17 cellular contexts compared by ENCODE assay signal in genomic region chr20:32077192-32077591, GRCh38.
"Had no signal": no experiment of that assay in that cellular context is flagged by ENCODE, and none has a peak within 500 bp of the region (broad histone marks: within the 10 kb centered on the region; RNA-seq: fewer than 3 reads in every experiment).

No MANE protein-coding gene starts in this region.

- DNase-seq: activated CD4-positive, alpha-beta memory T cell treated with anti-CD3 and anti-CD28 coated beads for 36 hours; activated T-cell treated with anti-CD3 and anti-CD28 coated beads, Interleukin-2, amount 50 U/mL, for 24 hours; adrenal gland; erythroblast; left ventricle myocardium superior; mesendoderm; stimulated activated CD4-positive, alpha-beta T cell treated with anti-CD3 and anti-CD28 coated beads, Interleukin-15, amount 100 ng/mL, for 24 hours; stimulated activated CD4-positive, alpha-beta T cell treated with anti-CD3 and anti-CD28 coated beads, Interleukin-4, amount 100 ng/mL, for 24 hours; stimulated activated naive CD4-positive, alpha-beta T cell treated with Interleukin-2 at 50 U/mL for 16 hours; SW 1271; transverse colon; WERI-Rb-1 had no signal

- H3K4me1 ChIP-seq: adrenal gland, gastroesophageal sphincter, right atrium auricular region, transverse colon had no signal

- H3K9me3 ChIP-seq: adrenal gland, gastroesophageal sphincter, right atrium auricular region, transverse colon had no signal

- H3K4me3 ChIP-seq: adrenal gland, cardiac muscle cell, gastroesophageal sphincter, right atrium auricular region, skin epidermis, transverse colon had no signal

- ATAC-seq: gastroesophageal sphincter; left ventricle myocardium superior; natural killer cell treated with Interleukin-12 subunit alpha and Interleukin-12 subunit beta and Interleukin-15 and Interleukin-18, amount 100 ng/mL, for 72 hours had no signal

- H3K27ac ChIP-seq: adrenal gland, cardiac muscle cell, gastroesophageal sphincter, right atrium auricular region, skin epidermis, transverse colon, WERI-Rb-1 had no signal

- H3K36me3 ChIP-seq: adrenal gland, cardiac muscle cell, gastroesophageal sphincter, right atrium auricular region, transverse colon, WERI-Rb-1 had no signal

- H3K27me3 ChIP-seq: adrenal gland, right atrium auricular region had no signal
